Comparison of ENCODE assay signal across 1 cellular context in the genomic region with DNA sequence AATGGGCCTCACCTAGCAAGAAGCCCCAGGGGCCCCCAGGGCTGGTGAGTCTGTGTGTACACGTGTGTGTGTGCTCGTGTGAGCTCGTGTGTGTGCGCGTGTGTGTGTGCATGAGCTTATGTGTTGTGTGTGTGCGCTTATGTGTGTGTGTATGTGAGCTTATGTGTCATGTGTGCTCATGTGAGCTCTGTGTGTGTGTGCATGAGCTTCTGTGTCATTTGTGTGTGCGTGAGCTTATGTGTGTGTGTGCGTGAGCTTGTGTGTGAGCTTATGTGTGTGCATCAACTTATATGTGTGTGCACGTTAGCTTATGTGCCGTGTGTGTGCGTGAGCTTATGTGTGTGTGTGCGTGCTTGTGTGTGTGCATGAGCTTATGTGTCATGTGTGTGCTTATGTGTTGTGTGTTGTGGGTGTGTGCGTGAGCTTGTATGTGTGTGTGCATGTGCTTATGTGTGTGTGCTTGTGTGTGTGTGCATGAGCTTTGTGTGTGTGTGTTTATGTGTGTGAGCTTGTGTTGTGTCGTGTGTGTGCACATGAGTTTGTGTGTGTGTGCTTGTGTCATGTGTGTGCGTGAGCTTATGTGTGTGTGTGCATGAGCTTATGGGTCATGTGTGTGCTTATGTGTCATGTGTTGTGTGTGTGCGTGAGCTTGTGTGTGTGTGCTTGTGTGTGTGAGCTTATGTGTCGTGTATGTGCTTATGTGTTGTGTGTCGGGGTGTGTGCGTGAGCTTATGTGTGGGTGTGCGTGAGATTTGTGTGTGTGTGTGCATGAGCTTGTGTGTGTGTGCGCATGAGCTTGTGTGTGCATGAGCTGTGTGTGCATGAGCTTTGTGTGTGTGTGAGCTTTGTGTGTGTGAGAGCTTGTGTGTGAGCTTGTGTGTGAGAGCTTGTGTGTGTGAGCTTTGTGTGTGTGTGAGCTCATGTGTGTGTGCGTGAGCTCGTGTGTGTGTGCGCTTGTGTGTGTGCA.
TF ChIP-seq lines count a peak whose summit lies in the region.

No MANE protein-coding gene starts in this region.

TF ChIP-seq in H1, 55 proteins besides CTCF, POLR2A, EP300 and RAD21:
- TF ChIP-seq SIRT6 (IDR thresholded peaks at IDR 0.05; ENCODE audit: low read length) (no peak), CTBP2 (IDR thresholded peaks at IDR 0.05; ENCODE audit: borderline replicate concordance, insufficient read depth, insufficient read length, low read length) (no peak), PHF8 (conservative IDR thresholded peaks at IDR 0.05; ENCODE audit: low read depth, low read length) (no peak), TAF7 (optimal IDR thresholded peaks at IDR 0.05; ENCODE audit: borderline replicate concordance, low read depth, low read length) (no peak), CHD1 (IDR thresholded peaks at IDR 0.05; ENCODE audit: low read depth, low read length) (no peak), SIX5 (IDR thresholded peaks at IDR 0.05; ENCODE audit: low read depth, low read length) (no peak), JUN (IDR thresholded peaks at IDR 0.05; ENCODE audit: low read depth, low read length) (no peak), SP4 (IDR thresholded peaks at IDR 0.05; ENCODE audit: low read length) (no peak), BRCA1 (IDR thresholded peaks at IDR 0.05; ENCODE audit: low read depth, low read length) (no peak), ZNF274 (IDR thresholded peaks at IDR 0.05; ENCODE audit: borderline replicate concordance, extremely low read depth, low read length) (no peak), GTF2F1 (IDR thresholded peaks at IDR 0.05; ENCODE audit: borderline replicate concordance, low read depth, low read length) (no peak), EZH2 (IDR thresholded peaks at IDR 0.05; ENCODE audit: low read depth, low read length, severe bottlenecking) (no peak), SIN3A (conservative IDR thresholded peaks at IDR 0.05 in 1 of 2, IDR thresholded peaks at IDR 0.05 in 1 of 2; ENCODE audit: low read depth in 1 of 2, low read length in 2 of 2) (no peak), SP1 (IDR thresholded peaks at IDR 0.05; ENCODE audit: low read depth, low read length) (no peak), KDM4A (IDR thresholded peaks at IDR 0.05; ENCODE audit: low read depth, low read length, severe bottlenecking) (no peak), SUZ12 (IDR thresholded peaks at IDR 0.05; ENCODE audit: low read length) (no peak)
- TF ChIP-seq, protein P1, sequence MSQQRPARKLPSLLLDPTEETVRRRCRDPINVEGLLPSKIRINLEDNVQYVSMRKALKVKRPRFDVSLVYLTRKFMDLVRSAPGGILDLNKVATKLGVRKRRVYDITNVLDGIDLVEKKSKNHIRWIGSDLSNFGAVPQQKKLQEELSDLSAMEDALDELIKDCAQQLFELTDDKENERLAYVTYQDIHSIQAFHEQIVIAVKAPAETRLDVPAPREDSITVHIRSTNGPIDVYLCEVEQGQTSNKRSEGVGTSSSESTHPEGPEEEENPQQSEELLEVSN (IDR thresholded peaks at IDR 0.05), result no peak
- TF ChIP-seq, protein P2, sequence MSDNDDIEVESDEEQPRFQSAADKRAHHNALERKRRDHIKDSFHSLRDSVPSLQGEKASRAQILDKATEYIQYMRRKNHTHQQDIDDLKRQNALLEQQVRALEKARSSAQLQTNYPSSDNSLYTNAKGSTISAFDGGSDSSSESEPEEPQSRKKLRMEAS (IDR thresholded peaks at IDR 0.05), result no peak
